9 cellular contexts compared by ENCODE assay signal in genomic region chr11:123020968-123021367, GRCh38. TPM values are rescaled to one million over a fixed set of nuclear protein-coding genes. Genes with fewer than 3 reads are reported as not detected.
DNase-seq lines count a peak whose midpoint lies in the region; ATAC-seq and TF ChIP-seq lines count a peak whose summit lies in the region.
"Had no signal": no experiment of that assay in that cellular context is flagged by ENCODE, and none has a peak within 500 bp of the region (broad histone marks: within the 10 kb centered on the region; RNA-seq: fewer than 3 reads in every experiment).

No MANE protein-coding gene starts in this region.

- H3K27ac Mint-ChIP-seq in type B pancreatic cell, result no peak overlapping the region

- H3K36me3 ChIP-seq in PC-3 (ENCODE audit: low read depth, low read length) (no peaks in the 10 kb centered on the region), adrenal gland (replicated peaks in 1 of 2) (no peaks in the 10 kb centered on the region), gastroesophageal sphincter (no peaks in the 10 kb centered on the region)

- WGBS in adrenal gland, 4 donors, result 38 to 49% (median 47%) methylated on average over 2 of the region's 2 CpGs
- WGBS in gastroesophageal sphincter (ENCODE audit: low coverage in 1 of 2), 2 donors, result 49% methylated on average over 2 of the region's 2 CpGs; no CpG with 5 or more reads in 1 of the 2 donors

- peak overlapping the region; percentile 59; the same call in 1 of the 2 replicates for H2AFZ ChIP-seq in PC-3 (ENCODE audit: low read length)

- POLR2A ChIA-PET in PC-3 (lab: Charles Lee; ENCODE audit: unreplicated experiment), result no interaction called here

- TF ChIP-seq POLR2A in adrenal gland (IDR thresholded peaks at IDR 0.05) (no peak), gastroesophageal sphincter (IDR thresholded peaks at IDR 0.05) (no peak)

- H3K27me3 ChIP-seq in PC-3 (ENCODE audit: low read length), result no peaks in the 10 kb centered on the region; the same call in 1 of the 2 replicates
- H3K27me3 ChIP-seq in adrenal gland, result peaks cover 8% of the 10 kb centered on the region
- peaks cover 38% of the 10 kb centered on the region for H3K27me3 ChIP-seq in gastroesophageal sphincter

- H3K4me1 Mint-ChIP-seq in type B pancreatic cell (ENCODE audit: unreplicated experiment), result no peaks in the 10 kb centered on the region

- no peak for TF ChIP-seq EP300 in gastroesophageal sphincter (IDR thresholded peaks at IDR 0.05)

- CTCF ChIA-PET in PC-3 (lab: Charles Lee), result interaction anchor here (0.5 to 1.1 kb wide), 11 partner anchors 22 to 747 kb away, joined by 3 to 31 read pairs (median 4); no protein-coding TSS in a partner anchor

- H3K36me3 Mint-ChIP-seq in type B pancreatic cell, result no peaks in the 10 kb centered on the region

- peak; percentile 74 for DNase-seq in CD1c-positive myeloid dendritic cell (ENCODE audit: extremely low spot score)
- peak; percentile 50 for DNase-seq in HT1080 (ENCODE audit: low read depth)
- peak; percentile 80 for DNase-seq in PC-3
- peak in 6 of 7 donors; percentile 20 to 63 (median 30) for DNase-seq in adrenal gland
- peak; percentile 59 for DNase-seq in kidney tubule cell (ENCODE audit: low spot score)
- DNase-seq in type B pancreatic cell (ENCODE audit: extremely low spot score, unreplicated experiment), result no peak

- H3K4me1 ChIP-seq in PC-3 (ENCODE audit: insufficient read depth, low read length) (peaks cover 5% of the 10 kb centered on the region; the same call in 1 of the 2 replicates), adrenal gland (replicated peaks in 1 of 2) (no peaks in the 10 kb centered on the region), gastroesophageal sphincter (peaks cover 0 to 9% (median 0%) of the 10 kb centered on the region in 3 donors)

- BruUV-seq in PC-3 (replicated peaks; lab: Mats Ljungman, UMichigan), result no TSS peak

- intact Hi-C loops in PC-3 (cut with micrococcal nuclease) (no loop called here), adrenal gland (cut with DNase I) (loop anchor here in 1 of 2 donors (5.0 kb wide), 2 partner anchors 109 to 159 kb away; no protein-coding TSS in a partner anchor)

- H3K4me2 ChIP-seq in PC-3 (ENCODE audit: low read length), result no peak overlapping the region

- H3K27ac ChIP-seq in PC-3 (ENCODE audit: low read length) (no peak overlapping the region), adrenal gland (no peak overlapping the region), gastroesophageal sphincter (no peak overlapping the region)

- H3K79me2 ChIP-seq in PC-3 (ENCODE audit: low read length), result no peaks in the 10 kb centered on the region

- H3F3A ChIP-seq in PC-3 (ENCODE audit: low read length, unreplicated experiment), result no peaks in the 10 kb centered on the region

- H3K27me3 Mint-ChIP-seq in type B pancreatic cell, result peaks cover 22% of the 10 kb centered on the region

- TF ChIP-seq CTCF in PC-3 (conservative IDR thresholded peaks at IDR 0.05; ENCODE audit: low read depth, low read length) (peak; percentile 87), adrenal gland (IDR thresholded peaks at IDR 0.05) (peak; percentile 18 to 45 (median 32)), type B pancreatic cell (conservative IDR thresholded peaks at IDR 0.05) (peak; percentile 72), gastroesophageal sphincter (IDR thresholded peaks at IDR 0.05) (peak in 2 of 4 experiments; percentile 21 to 48)

- no peaks in the 10 kb centered on the region for H3K9me2 ChIP-seq in PC-3 (replicated peaks; ENCODE audit: low read length)

- ATAC-seq in GM18508 (IDR thresholded peaks at IDR 0.05; ENCODE audit: insufficient read depth, unreplicated experiment) (peak; percentile 55), PC-3 (peak; percentile 71), gastroesophageal sphincter (no peak)

- no peaks in the 10 kb centered on the region for H3K9me3 Mint-ChIP-seq in type B pancreatic cell

- H3K9ac ChIP-seq in PC-3 (ENCODE audit: low read length), result no peak overlapping the region

- H4K20me1 ChIP-seq in PC-3 (ENCODE audit: low read length), result no peaks in the 10 kb centered on the region

- no peak overlapping the region for H3K4me3 Mint-ChIP-seq in type B pancreatic cell

- no peak overlapping the region for H3K4me3 ChIP-seq in PC-3 (ENCODE audit: low read length)
- no peak overlapping the region for H3K4me3 ChIP-seq in adrenal gland
- no peak overlapping the region for H3K4me3 ChIP-seq in gastroesophageal sphincter

- H3K9me3 ChIP-seq in PC-3 (ENCODE audit: low read length) (no peaks in the 10 kb centered on the region), adrenal gland (replicated peaks in 1 of 3) (no peaks in the 10 kb centered on the region), gastroesophageal sphincter (no peaks in the 10 kb centered on the region)

RNA-seq across cellular contexts. Expression of gene BSX, which starts 39.3 kb away (rescaled TPM):
- not detected in 2 replicates for total RNA-seq in HT1080 (2014; rRNA removed; shearing (Covaris generic))
- not detected in 2 replicates for polyA plus RNA-seq in HT1080 (2015; cell fraction: cytosol; rRNA removed)
- not detected in 2 replicates for polyA plus RNA-seq in HT1080 (2015; cell fraction: nucleus; rRNA removed)
- total RNA-seq in PC-3 (2014; rRNA removed) (not detected in 2 replicates), adrenal gland (not detected), type B pancreatic cell (ENCODE audit: low replicate concordance) (not detected in 2 replicates), gastroesophageal sphincter (not detected)
- polyA plus RNA-seq in adrenal gland, result not detected
- polyA plus RNA-seq: neural cell had no signal

RNA-seq across cellular contexts. Expression of gene HSPA8, which starts 41.0 kb away (rescaled TPM):
- 5,006 and 6,052 TPM in 2 replicates for total RNA-seq in HT1080 (2014; rRNA removed; shearing (Covaris generic))
- polyA plus RNA-seq in HT1080 (2015; cell fraction: cytosol; rRNA removed), result 2,563 and 2,783 TPM in 2 replicates
- 4,802 and 5,461 TPM in 2 replicates for polyA plus RNA-seq in HT1080 (2015; cell fraction: nucleus; rRNA removed)
- total RNA-seq in PC-3 (2014; rRNA removed), result 2,396 and 2,484 TPM in 2 replicates
- total RNA-seq in adrenal gland, result 1,000 to 10,000 TPM in 1 of 8 donors, 100 to 1,000 TPM in 7; 464 to 2,466 (median 820) TPM
- 1,000 to 10,000 TPM in 1 of 3 donors, 100 to 1,000 TPM in 1, 10 to 100 TPM in 1; 81.6 to 4,262 (median 125) TPM for polyA plus RNA-seq in adrenal gland
- total RNA-seq in type B pancreatic cell (ENCODE audit: low replicate concordance), result 1,178 and 1,213 TPM in 2 replicates
- 1,000 to 10,000 TPM in 3 of 4 donors, 100 to 1,000 TPM in 1; 976 to 1,475 (median 1,128) TPM for total RNA-seq in gastroesophageal sphincter
